Comparison of ENCODE assay signal across 1 cellular context in genomic region chr19:4582980-4583842, GRCh38.
TF ChIP-seq lines count a peak whose summit lies in the region.

No MANE protein-coding gene starts in this region.

TF ChIP-seq in GM23338, 12 proteins besides CTCF, POLR2A, EP300 and RAD21 (continued from another document):
- TF ChIP-seq ETS1 (IDR thresholded peaks at IDR 0.05): no peak
- no peak for TF ChIP-seq CREB1 (CRISPR knock-in tag; IDR thresholded peaks at IDR 0.05; ENCODE audit: low read depth)
- TF ChIP-seq STAT1 (IDR thresholded peaks at IDR 0.05; ENCODE audit: unreplicated experiment): no peak
- no peak for TF ChIP-seq EZH2 (IDR thresholded peaks at IDR 0.05; ENCODE audit: low read depth, unreplicated experiment)
- TF ChIP-seq REST (IDR thresholded peaks at IDR 0.05; ENCODE audit: unreplicated experiment): no peak
- TF ChIP-seq JUNB (IDR thresholded peaks at IDR 0.05; ENCODE audit: unreplicated experiment): no peak
- TF ChIP-seq ZNF462 (CRISPR knock-in tag; IDR thresholded peaks at IDR 0.05): no peak
- no peak for TF ChIP-seq ZNF331 (CRISPR knock-in tag; IDR thresholded peaks at IDR 0.05; ENCODE audit: low read depth)
